ENCODE assay signal across 19 cellular contexts in genomic region chr2:239817011-239817490, GRCh38.
DNase-seq lines count a peak whose midpoint lies in the region; ATAC-seq, FAIRE-seq and TF ChIP-seq lines count a peak whose summit lies in the region.
"Had no signal": no experiment of that assay in that cellular context is flagged by ENCODE, and none has a peak within 500 bp of the region (broad histone marks: within the 10 kb centered on the region; RNA-seq: fewer than 3 reads in every experiment).

No MANE protein-coding gene starts in this region.

- H3K27me3 ChIP-seq in Peyer's patch (no peaks in the 10 kb centered on the region), upper lobe of right lung (no peaks in the 10 kb centered on the region), small intestine (ENCODE audit: control insufficient read depth in 2 of 2, insufficient read depth in 2 of 2, low read length in 2 of 2) (no peaks in the 10 kb centered on the region)

- no peak overlapping the region for H3K4me3 ChIP-seq in Peyer's patch
- no peak overlapping the region for H3K4me3 ChIP-seq in upper lobe of right lung
- H3K4me3 ChIP-seq in small intestine (ENCODE audit: low read depth in 1 of 2, low read length in 2 of 2) = no peak overlapping the region
- H3K4me3 ChIP-seq: PC-9 had no signal

- TF ChIP-seq CTCF in Peyer's patch (IDR thresholded peaks at IDR 0.05) (no peak), osteocyte (IDR thresholded peaks at IDR 0.05) (no peak), upper lobe of right lung (IDR thresholded peaks at IDR 0.05) (no peak)

- 66 to 82% (median 78%) methylated on average over 10 of the region's 10 CpGs for WGBS in small intestine, 3 donors

- no peaks in the 10 kb centered on the region for H3K27me3 Mint-ChIP-seq in osteocyte (ENCODE audit: unreplicated experiment)

- no peak overlapping the region for H3K4me3 Mint-ChIP-seq in osteocyte (ENCODE audit: unreplicated experiment)

- H3K9me3 ChIP-seq in Peyer's patch = no peaks in the 10 kb centered on the region
- H3K9me3 ChIP-seq in upper lobe of right lung = no peaks in the 10 kb centered on the region
- H3K9me3 ChIP-seq in small intestine (ENCODE audit: control insufficient read depth, low read depth) = no peaks in the 10 kb centered on the region

- ATAC-seq in upper lobe of right lung = no peak

- no peak for TF ChIP-seq POLR2A in Peyer's patch (IDR thresholded peaks at IDR 0.05)

- H3K27ac Mint-ChIP-seq in osteocyte (ENCODE audit: unreplicated experiment) = no peak overlapping the region

- H3K4me1 Mint-ChIP-seq in osteocyte (ENCODE audit: unreplicated experiment) = no peaks in the 10 kb centered on the region

- peak; percentile 57 for DNase-seq in activated effector memory CD4-positive, alpha-beta T cell treated with anti-CD3 and anti-CD28 coated beads, Interleukin-2, amount 50 U/mL, for 16 hours
- DNase-seq in activated effector memory CD4-positive, alpha-beta T cell treated with Interleukin-2 at 50 U/mL for 16 hours = no peak
- DNase-seq in Peyer's patch (peak in 2 of 3 donors; percentile 23 to 37), osteocyte (ENCODE audit: extremely low spot score, unreplicated experiment) (peak; percentile 75), upper lobe of right lung (peak; percentile 41), small intestine (no peak), AML-193 (lab: John Stamatoyannopoulos, UW) (no peak)
- DNase-seq: COR-L47, DMS153, EL, KG1, NCI-H1092, NCI-H2081 treated with DMSO at 0.1 percent for 48 hours, NCI-H510A, NCI-H82, PC-9 had no signal

- H3K36me3 ChIP-seq in Peyer's patch (no peaks in the 10 kb centered on the region), upper lobe of right lung (no peaks in the 10 kb centered on the region), small intestine (ENCODE audit: control insufficient read depth in 2 of 2, insufficient read depth in 2 of 2, low read length in 2 of 2) (no peaks in the 10 kb centered on the region)

- no peak for FAIRE-seq in small intestine (lab: Jason Lieb, UNC)
- FAIRE-seq: A204.1, H54 had no signal

- H3K4me1 ChIP-seq in Peyer's patch (peaks cover 0 to 10% (median 0%) of the 10 kb centered on the region in 4 donors), upper lobe of right lung (peaks cover 20% of the 10 kb centered on the region), small intestine (ENCODE audit: control insufficient read depth in 2 of 2, insufficient read depth in 1 of 2, low read depth in 1 of 2, low read length in 1 of 2) (no peaks in the 10 kb centered on the region)

- H3K27ac ChIP-seq in Peyer's patch (no peak overlapping the region), upper lobe of right lung (no peak overlapping the region), small intestine (ENCODE audit: low read depth in 1 of 2, low read length in 1 of 2) (no peak overlapping the region)
- H3K27ac ChIP-seq: C4-2B, PC-9 had no signal

- intact Hi-C loops in upper lobe of right lung (cut with DNase I) = no loop called here

- peaks cover 25% of the 10 kb centered on the region for H3K9me3 Mint-ChIP-seq in osteocyte (ENCODE audit: unreplicated experiment)

- H3K36me3 Mint-ChIP-seq in osteocyte (ENCODE audit: unreplicated experiment) = no peaks in the 10 kb centered on the region

Comparison
In these comparisons a context has a peak if more than half of its experiments do, and no peak if none do; other contexts are left out.
1. DNase-seq: peak in activated effector memory CD4-positive, alpha-beta T cell treated with anti-CD3 and anti-CD28 coated beads, Interleukin-2, amount 50 U/mL, for 16 hours (single experiment), Peyer's patch (2 of 3), osteocyte (single experiment) and upper lobe of right lung (single experiment); none in activated effector memory CD4-positive, alpha-beta T cell treated with Interleukin-2 at 50 U/mL for 16 hours (single experiment), small intestine (single experiment) and AML-193 (0 of 2).